11 cellular contexts compared by ENCODE assay signal in the genomic region with DNA sequence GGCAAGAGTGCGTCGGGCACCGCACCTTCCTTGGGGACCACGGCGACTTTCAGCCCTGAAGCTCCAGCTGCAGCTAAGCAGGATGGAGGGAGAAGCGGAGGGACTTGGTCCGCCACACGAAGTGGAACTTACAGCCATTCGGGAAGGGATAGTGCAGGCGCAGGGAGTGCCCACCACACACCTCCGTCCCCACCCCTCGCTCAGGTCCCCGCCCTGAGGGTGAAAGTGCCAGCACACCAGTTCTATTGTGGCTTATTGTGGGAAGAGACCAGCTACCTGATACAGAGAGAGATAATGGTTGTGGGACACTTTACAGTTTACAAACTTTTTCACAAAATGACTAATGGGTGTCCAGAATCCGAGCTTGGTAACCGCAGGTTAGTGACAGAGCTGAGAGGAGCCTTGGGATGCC.
"Had no signal": no experiment of that assay in that cellular context is flagged by ENCODE, and none has a peak within 500 bp of the region (broad histone marks: within the 10 kb centered on the region; RNA-seq: fewer than 3 reads in every experiment).

No MANE protein-coding gene starts in this region.

- H3K27me3 ChIP-seq: right lobe of liver had no signal

- ATAC-seq: left cardiac atrium, lower lobe of right lung, psoas muscle, right lobe of liver had no signal

- H3K9me3 ChIP-seq: lower lobe of right lung, psoas muscle, right lobe of liver, transverse colon had no signal

- H3K4me3 Mint-ChIP-seq: T-helper 1 cell treated with Interleukin-12 subunit alpha and Interleukin-12 subunit beta and Interleukin-4 antibody, amounts not matched to agents 30 μg/mL and 1 μg/mL, for 36 hours had no signal

- H3K36me3 ChIP-seq: lower lobe of right lung, right lobe of liver, transverse colon had no signal

- DNase-seq: activated gamma-delta T cell treated with Interleukin-2 at 50 U/mL for 16 hours, dermis blood vessel endothelial cell, foreskin melanocyte, left cardiac atrium, lower lobe of right lung, psoas muscle, right lobe of liver, SIG-M5, transverse colon had no signal

- H3K9me3 Mint-ChIP-seq: T-helper 1 cell treated with Interleukin-12 subunit alpha and Interleukin-12 subunit beta and Interleukin-4 antibody, amounts not matched to agents 30 μg/mL and 1 μg/mL, for 36 hours had no signal

- H3K27ac Mint-ChIP-seq: T-helper 1 cell treated with Interleukin-12 subunit alpha and Interleukin-12 subunit beta and Interleukin-4 antibody, amounts not matched to agents 30 μg/mL and 1 μg/mL, for 36 hours had no signal

- H3K4me1 ChIP-seq: lower lobe of right lung, psoas muscle, right lobe of liver, transverse colon had no signal

- H3K4me3 ChIP-seq: lower lobe of right lung, psoas muscle, right lobe of liver, transverse colon had no signal

- H3K27ac ChIP-seq: epithelial cell of prostate, lower lobe of right lung, psoas muscle, right lobe of liver, transverse colon had no signal
